In genomic region chr15:58332676-58333400, GRCh38 we compare ENCODE assay signal across 8 cellular contexts.
DNase-seq lines count a peak whose midpoint lies in the region; ATAC-seq and TF ChIP-seq lines count a peak whose summit lies in the region.

No MANE protein-coding gene starts in this region.

- peak; percentile 16 for ATAC-seq in left lung
- no peak for ATAC-seq in GM19328 (IDR thresholded peaks at IDR 0.05; ENCODE audit: unreplicated experiment)
- ATAC-seq in GM18519 (IDR thresholded peaks at IDR 0.05; ENCODE audit: low FRiP score, unreplicated experiment): no peak

- H3K27me3 ChIP-seq in HUES48 (ENCODE audit: control insufficient read depth, insufficient read depth, low read length): no peaks in the 10 kb centered on the region
- no peaks in the 10 kb centered on the region for H3K27me3 ChIP-seq in ascending aorta
- H3K27me3 ChIP-seq in left lung: no peaks in the 10 kb centered on the region
- no peaks in the 10 kb centered on the region for H3K27me3 ChIP-seq in thyroid gland

- no peak for TF ChIP-seq POLR2A in thyroid gland (IDR thresholded peaks at IDR 0.05)

- H3K27ac ChIP-seq in C4-2B (peak overlapping the region; percentile 100), HUES48 (ENCODE audit: low read depth, low read length) (peak overlapping the region; percentile 88), ascending aorta (peak overlapping the region; percentile 84 to 86), left lung (peak overlapping the region; percentile 93 to 97), thyroid gland (peak overlapping the region; percentile 91 to 93 (median 91))

- intact Hi-C loops in ascending aorta (cut with DNase I): loop anchor here (1.0 to 5.0 kb wide), 7 partner anchors 85 to 599 kb away; partner anchors contain the start of genes ADAM10, MINDY2 and SLTM
- intact Hi-C loops in left lung (cut with DNase I): no loop called here
- intact Hi-C loops in thyroid gland (cut with DNase I): no loop called here

- DNase-seq in ascending aorta (ENCODE audit: low spot score in 2 of 2): no peak
- DNase-seq in left lung: no peak
- DNase-seq in thyroid gland: no peak
- no peak for DNase-seq in activated gamma-delta T cell treated with Interleukin-2 at 50 U/mL for 16 hours

- H3K36me3 ChIP-seq in HUES48 (ENCODE audit: control insufficient read depth, insufficient read depth, low read length) (no peaks in the 10 kb centered on the region), ascending aorta (no peaks in the 10 kb centered on the region), left lung (no peaks in the 10 kb centered on the region), thyroid gland (no peaks in the 10 kb centered on the region)

- H3K4me1 ChIP-seq in HUES48 (ENCODE audit: control insufficient read depth, insufficient read depth, low read length) (peaks cover 31% of the 10 kb centered on the region), ascending aorta (peaks cover 9 to 29% of the 10 kb centered on the region in 2 donors), left lung (peaks cover 34 to 48% of the 10 kb centered on the region in 2 donors), thyroid gland (peaks cover 30 to 42% of the 10 kb centered on the region in 2 donors)

- no peak overlapping the region for H3K9ac ChIP-seq in HUES48 (ENCODE audit: low read depth, low read length)

- H3K4me3 ChIP-seq in HUES48 (ENCODE audit: low read depth, low read length): no peak overlapping the region
- no peak overlapping the region for H3K4me3 ChIP-seq in ascending aorta
- H3K4me3 ChIP-seq in left lung: no peak overlapping the region
- H3K4me3 ChIP-seq in thyroid gland (replicated peaks in 1 of 3): no peak overlapping the region

- no peaks in the 10 kb centered on the region for H3K9me3 ChIP-seq in HUES48 (ENCODE audit: control insufficient read depth, insufficient read depth, low read length)
- H3K9me3 ChIP-seq in ascending aorta: peaks cover 0 to 4% of the 10 kb centered on the region in 2 donors
- no peaks in the 10 kb centered on the region for H3K9me3 ChIP-seq in left lung
- no peaks in the 10 kb centered on the region for H3K9me3 ChIP-seq in thyroid gland

- TF ChIP-seq CTCF in C4-2B (conservative IDR thresholded peaks at IDR 0.05) (no peak), ascending aorta (IDR thresholded peaks at IDR 0.05) (no peak), left lung (IDR thresholded peaks at IDR 0.05) (no peak), thyroid gland (IDR thresholded peaks at IDR 0.05) (no peak)
